1 cellular context compared by ENCODE assay signal in the genomic region with DNA sequence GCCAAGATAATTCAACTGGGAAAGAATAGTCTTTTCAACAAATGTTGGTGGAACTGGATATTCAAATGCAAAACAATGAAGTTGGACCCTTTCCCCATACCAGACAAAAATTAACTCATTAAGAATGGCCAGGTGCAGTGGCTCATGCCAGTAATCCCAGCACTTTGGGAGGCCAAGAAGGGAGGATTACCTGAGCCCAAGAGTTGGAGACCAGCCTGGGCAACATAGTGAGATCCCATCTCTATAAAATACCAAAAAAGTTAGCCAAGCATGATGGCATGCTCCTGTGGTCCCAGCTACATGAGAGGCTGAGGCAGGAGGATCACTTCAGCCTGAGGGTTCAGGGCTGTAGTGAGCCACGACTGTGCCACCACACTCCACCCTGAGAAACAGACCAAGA.
TF ChIP-seq lines count a peak whose summit lies in the region.

No MANE protein-coding gene starts in this region.

TF ChIP-seq in K562, 482 proteins besides CTCF, POLR2A, EP300 and RAD21 (continued from another document):
- TF ChIP-seq BRF2 (IDR thresholded peaks at IDR 0.05; ENCODE audit: borderline replicate concordance, insufficient read depth, insufficient read length) (no peak), BHLHE40 (IDR thresholded peaks at IDR 0.05; ENCODE audit: low read length) (no peak), ZNF184 (CRISPR knock-in tag; IDR thresholded peaks at IDR 0.05) (no peak), SAFB2 (IDR thresholded peaks at IDR 0.05; ENCODE audit: borderline replicate concordance, low read depth, low read length, severe bottlenecking) (no peak)
- TF ChIP-seq, protein P1, sequence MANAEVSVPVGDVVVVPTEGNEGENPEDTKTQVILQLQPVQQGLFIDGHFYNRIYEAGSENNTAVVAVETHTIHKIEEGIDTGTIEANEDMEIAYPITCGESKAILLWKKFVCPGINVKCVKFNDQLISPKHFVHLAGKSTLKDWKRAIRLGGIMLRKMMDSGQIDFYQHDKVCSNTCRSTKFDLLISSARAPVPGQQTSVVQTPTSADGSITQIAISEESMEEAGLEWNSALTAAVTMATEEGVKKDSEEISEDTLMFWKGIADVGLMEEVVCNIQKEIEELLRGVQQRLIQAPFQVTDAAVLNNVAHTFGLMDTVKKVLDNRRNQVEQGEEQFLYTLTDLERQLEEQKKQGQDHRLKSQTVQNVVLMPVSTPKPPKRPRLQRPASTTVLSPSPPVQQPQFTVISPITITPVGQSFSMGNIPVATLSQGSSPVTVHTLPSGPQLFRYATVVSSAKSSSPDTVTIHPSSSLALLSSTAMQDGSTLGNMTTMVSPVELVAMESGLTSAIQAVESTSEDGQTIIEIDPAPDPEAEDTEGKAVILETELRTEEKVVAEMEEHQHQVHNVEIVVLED (CRISPR knock-in tag; IDR thresholded peaks at IDR 0.05), result no peak
